ENCODE assay signal across 8 cellular contexts in the genomic region with DNA sequence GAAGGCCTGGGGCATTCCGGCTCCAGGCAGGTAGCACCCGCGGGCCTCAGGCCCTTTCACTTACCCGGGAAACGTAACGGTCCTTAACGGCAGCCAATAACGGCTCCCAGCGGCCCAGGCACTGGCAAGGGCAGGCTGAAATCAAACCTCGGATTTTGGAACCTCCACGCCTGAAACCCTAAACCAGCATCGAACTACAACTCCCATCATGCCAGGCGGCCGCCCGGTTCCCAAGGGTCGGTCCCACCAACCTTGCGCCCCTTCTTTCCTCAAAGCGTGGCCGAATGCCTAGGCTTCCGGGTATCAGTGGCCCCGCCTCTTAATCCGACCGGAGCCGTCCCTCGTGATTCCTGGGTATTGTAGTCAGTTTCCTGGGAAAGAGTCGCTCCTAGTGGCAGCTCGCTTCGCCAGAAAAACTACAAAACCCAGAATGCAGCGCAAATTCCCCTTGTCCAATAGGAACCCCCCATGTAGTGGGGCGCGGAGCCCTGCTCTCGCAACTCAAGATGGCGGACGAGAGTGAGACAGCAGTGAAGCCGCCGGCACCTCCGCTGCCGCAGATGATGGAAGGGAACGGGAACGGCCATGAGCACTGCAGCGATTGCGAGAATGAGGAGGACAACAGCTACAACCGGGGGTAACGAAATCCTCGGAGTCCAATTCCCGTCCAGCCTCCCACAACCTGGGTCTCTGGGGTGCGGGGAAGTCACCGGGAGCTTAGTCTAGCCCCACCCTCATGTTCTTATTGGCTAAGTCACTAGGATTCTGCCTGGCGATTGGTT. TPM values are rescaled to one million over a fixed set of nuclear protein-coding genes. Genes with fewer than 3 reads are reported as not detected.
A peak's percentile ranks its signal among the peaks of the same experiment; 100 is the strongest.
DNase-seq lines count a peak whose midpoint lies in the region; ATAC-seq and TF ChIP-seq lines count a peak whose summit lies in the region.

TSS of gene NMT1 (plus strand) at position 494 of the 782 bp plus-strand sequence. CDS start at position 507, 13 bp downstream.

- DNase-seq in ACHN (peak; percentile 100), NCI-H2227 (lab: John Stamatoyannopoulos, UW; ENCODE audit: unreplicated experiment) (peak; percentile 99), WERI-Rb-1 (peak; percentile 100), mammary epithelial cell (peak; percentile 99)

- in situ Hi-C loops in ACHN (cut with HindIII; ENCODE audit: low pct_ligation_motif_present, low pct_unique_long_range_greater_than_20kb, low sequenced_read_pairs) (no loop called here), mammary epithelial cell (cut with MboI; ENCODE audit: low sequenced_read_pairs in 2 of 2) (no loop called here)

- dilution Hi-C loops in mammary epithelial cell (cut with HindIII; ENCODE audit: low sequenced_read_pairs) = loop anchor here (10.0 kb wide), 1 partner anchor 184 kb away; no protein-coding TSS in a partner anchor

- intact Hi-C loops in mammary epithelial cell (cut with micrococcal nuclease) = loop anchor here (1.0 to 2.0 kb wide), 3 partner anchors 9 to 32 kb away; no protein-coding TSS in a partner anchor

- H3K4me2 ChIP-seq in mammary epithelial cell (ENCODE audit: insufficient read depth, low read depth, low read length) = peak within 1 kb of the TSS; percentile 95

- no peaks in the 10 kb centered on the region for H3K27me3 ChIP-seq in WERI-Rb-1 (ENCODE audit: insufficient read depth, low read depth, severe bottlenecking)
- H3K27me3 ChIP-seq in mammary epithelial cell (ENCODE audit: insufficient read depth, low read length) = no peaks in the 10 kb centered on the region
- H3K27me3 ChIP-seq in iPS-20b (ENCODE audit: insufficient read depth, low read length) = no peaks in the 10 kb centered on the region

- H3K4me1 ChIP-seq in mammary epithelial cell (ENCODE audit: insufficient read depth, low read length) (peaks cover 13% of the 10 kb centered on the region), iPS-20b (ENCODE audit: insufficient read depth, low read length) (peaks cover 4% of the 10 kb centered on the region; the same call in 1 of the 2 replicates)

- H3K9ac ChIP-seq in mammary epithelial cell (ENCODE audit: insufficient read depth, low read length) (peak within 1 kb of the TSS; percentile 98), iPS-20b (ENCODE audit: low read depth, low read length) (peak within 1 kb of the TSS; percentile 96)

- H3K9me3 ChIP-seq in WERI-Rb-1 (ENCODE audit: severe bottlenecking) (no peaks in the 10 kb centered on the region), mammary epithelial cell (replicated peaks; ENCODE audit: insufficient read depth, low read length) (no peaks in the 10 kb centered on the region), iPS-20b (ENCODE audit: insufficient read depth, low read depth, low read length) (no peaks in the 10 kb centered on the region; the same call in 1 of the 2 replicates)

- WGBS in mammary epithelial cell (ENCODE audit: low coverage, missing lambda C conversion rate) = under 1% methylated on average over 29 of the region's 49 CpGs

- peak within 1 kb of the TSS; percentile 94 for H3K27ac ChIP-seq in WERI-Rb-1
- H3K27ac ChIP-seq in mammary epithelial cell (ENCODE audit: insufficient read depth, low read depth, low read length) = peak within 1 kb of the TSS; percentile 94
- peak within 1 kb of the TSS; percentile 97 for H3K27ac ChIP-seq in iPS-20b (ENCODE audit: low read length)
- peak within 1 kb of the TSS; percentile 63 to 96 (median 90) for H3K27ac ChIP-seq in skin epidermis

- H4K20me1 ChIP-seq in mammary epithelial cell (ENCODE audit: insufficient read depth, low read length) = no peaks in the 10 kb centered on the region

- H3K36me3 ChIP-seq in WERI-Rb-1 = peaks cover 9% of the 10 kb centered on the region
- no peaks in the 10 kb centered on the region for H3K36me3 ChIP-seq in mammary epithelial cell (ENCODE audit: insufficient read depth, low read length)
- peaks cover 3% of the 10 kb centered on the region; the same call in 1 of the 2 replicates for H3K36me3 ChIP-seq in iPS-20b (ENCODE audit: insufficient read depth, low read depth, low read length)

- H2AFZ ChIP-seq in mammary epithelial cell (ENCODE audit: low read depth, low read length) = peak within 1 kb of the TSS; percentile 93

- TF ChIP-seq CTCF in WERI-Rb-1 (IDR thresholded peaks at IDR 0.05; ENCODE audit: low read depth, low read length) = no peak
- no peak for TF ChIP-seq CTCF in mammary epithelial cell (conservative IDR thresholded peaks at IDR 0.05 in 1 of 2, IDR thresholded peaks at IDR 0.05 in 1 of 2; ENCODE audit: extremely low read depth in 1 of 2, insufficient read depth in 1 of 2, low read depth in 1 of 2, low read length in 2 of 2)

- CTCF ChIA-PET in mammary epithelial cell (lab: Charles Lee; ENCODE audit: low non-redundant PET) = interaction anchor here (0.6 to 0.7 kb wide), 4 partner anchors 10 to 269 kb away, joined by 3 to 7 read pairs (median 4); no protein-coding TSS in a partner anchor

- no TSS peak for BruUV-seq in mammary epithelial cell (replicated peaks; lab: Mats Ljungman, UMichigan)

- ATAC-seq in GM18873 (IDR thresholded peaks at IDR 0.05; ENCODE audit: low FRiP score, unreplicated experiment) (peak; percentile 89), HG03139 (IDR thresholded peaks at IDR 0.05; ENCODE audit: unreplicated experiment) (peak; percentile 82)

- peak within 1 kb of the TSS; percentile 97 for H3K4me3 ChIP-seq in WERI-Rb-1 (ENCODE audit: low read depth, low read length)
- H3K4me3 ChIP-seq in mammary epithelial cell (replicated peaks in 1 of 3; ENCODE audit: insufficient read depth in 1 of 3, low read depth in 2 of 3, low read length in 3 of 3) = peak within 1 kb of the TSS; percentile 84 to 100 (median 92)
- peak within 1 kb of the TSS; percentile 94 for H3K4me3 ChIP-seq in iPS-20b (ENCODE audit: low read length)
- H3K4me3 ChIP-seq in skin epidermis = peak within 1 kb of the TSS; percentile 49 to 86 (median 74)

- peaks cover 70% of the 10 kb centered on the region for H3K79me2 ChIP-seq in mammary epithelial cell (ENCODE audit: insufficient read depth, low read length)

RNA-seq across cellular contexts. Expression of gene NMT1, which starts in this region (rescaled TPM):
- total RNA-seq in mammary epithelial cell = 100 to 1,000 TPM in 1 of 2 donors, 10 to 100 TPM in 1; 80.0 to 143 TPM
- 55.9 TPM for polyA plus RNA-seq in mammary epithelial cell
- polyA minus RNA-seq in mammary epithelial cell = 170 TPM

Comparison
In these comparisons a context has a peak if more than half of its experiments do, and no peak if none do; other contexts are left out.
1. Peak in every context shown above with its lines: DNase-seq, ATAC-seq, H3K4me3 ChIP-seq and H3K27ac ChIP-seq.